ENCODE assay signal across 10 cellular contexts in the genomic region with DNA sequence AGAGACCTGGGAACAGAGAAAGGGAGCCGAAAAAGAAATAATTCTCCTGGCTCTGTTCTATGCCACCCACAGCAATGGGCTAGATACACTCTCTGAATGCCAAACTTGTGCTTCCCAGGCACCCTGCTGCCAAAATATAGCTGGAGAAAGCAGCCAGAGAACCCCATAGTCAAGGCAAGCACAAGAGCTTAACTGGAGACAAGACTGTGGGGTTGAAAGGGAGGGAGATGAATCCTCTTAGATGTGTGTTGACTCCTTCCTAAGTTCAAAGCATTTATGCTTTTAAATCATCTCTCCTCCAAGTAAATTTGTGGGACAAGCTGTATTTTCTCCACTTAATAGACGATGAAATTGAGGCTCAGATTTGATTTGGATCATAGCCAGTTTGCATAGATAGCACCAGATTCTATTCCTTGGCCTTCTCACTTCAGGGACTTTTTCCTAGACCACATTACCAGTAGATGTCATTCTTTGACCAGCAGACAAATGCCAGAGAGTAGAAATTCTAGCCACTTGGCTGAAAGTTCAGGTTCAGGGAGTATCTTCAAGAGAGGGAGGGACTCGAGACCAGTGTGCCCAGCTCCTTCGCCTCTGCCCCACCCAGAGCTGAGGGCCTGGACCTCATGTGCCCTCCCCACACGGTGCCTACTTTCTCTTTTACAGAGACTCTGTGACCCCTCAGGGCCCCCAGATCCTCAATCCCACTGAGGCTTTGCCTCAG. TPM values are rescaled to one million over a fixed set of nuclear protein-coding genes. Genes with fewer than 3 reads are reported as not detected.
A peak's percentile ranks its signal among the peaks of the same experiment; 100 is the strongest.
DNase-seq lines count a peak whose midpoint lies in the region; ATAC-seq and TF ChIP-seq lines count a peak whose summit lies in the region.
"Had no signal": no experiment of that assay in that cellular context is flagged by ENCODE, and none has a peak within 500 bp of the region (broad histone marks: within the 10 kb centered on the region; RNA-seq: fewer than 3 reads in every experiment).

No MANE protein-coding gene starts in this region.

- no peaks in the 10 kb centered on the region for H3K9me2 ChIP-seq in SK-N-SH
- no peaks in the 10 kb centered on the region; the same call in 1 of the 2 replicates for H3K9me2 ChIP-seq in GM23338 (ENCODE audit: insufficient read depth)

- no peaks in the 10 kb centered on the region for H3K79me2 ChIP-seq in SK-N-SH (ENCODE audit: insufficient read depth)
- H3K79me2 ChIP-seq in GM23338 (replicated peaks; ENCODE audit: insufficient read depth) = no peaks in the 10 kb centered on the region

- CTCF ChIA-PET in SK-N-SH (lab: Yijun Ruan, JAX) = interaction anchor here (0.6 to 1.6 kb wide), 6 partner anchors 11 to 446 kb away, joined by 3 to 6 read pairs (median 4); no protein-coding TSS in a partner anchor
- CTCF ChIA-PET in CD8-positive, alpha-beta T cell (lab: Charles Lee) = interaction anchor here (0.6 to 3.0 kb wide), 10 partner anchors 9 to 446 kb away, joined by 3 to 31 read pairs (median 4); no protein-coding TSS in a partner anchor

- DNase-seq in SK-N-SH = no peak
- no peak for DNase-seq in GM23338 (ENCODE audit: low spot score)
- DNase-seq in psoas muscle = no peak
- DNase-seq in CD1c-positive myeloid dendritic cell (ENCODE audit: extremely low spot score) = no peak
- DNase-seq in CD8-positive, alpha-beta T cell = no peak
- DNase-seq in islet precursor cell = no peak
- DNase-seq: activated effector memory CD4-positive, alpha-beta T cell treated with anti-CD3 and anti-CD28 coated beads, Interleukin-2, amount 50 U/mL, for 16 hours; SW 1271 had no signal

- intact Hi-C loops in psoas muscle (cut with DNase I) = no loop called here
- intact Hi-C loops in CD8-positive, alpha-beta T cell (cut with DNase I, micrococcal nuclease) = loop anchor here in 1 of 2 experiments (1.0 to 2.0 kb wide), 2 partner anchors 13 to 26 kb away; no protein-coding TSS in a partner anchor

- 0 out of 2 replicates have a peak, but pooled peaks have one; percentile 20 for TF ChIP-seq POLR2A in Raji (IDR thresholded peaks at IDR 0.05; ENCODE audit: insufficient read depth, low read depth, low read length)

- H3K4me3 Mint-ChIP-seq in GM23338 = no peak overlapping the region
- H3K4me3 Mint-ChIP-seq in CD8-positive, alpha-beta T cell = no peak overlapping the region

- H3F3A ChIP-seq in SK-N-SH (replicated peaks; ENCODE audit: insufficient read depth) (no peaks in the 10 kb centered on the region), GM23338 (replicated peaks; ENCODE audit: low read depth) (0 out of 2 replicates have a peak, but pooled peaks cover under 1% of the 10 kb centered on the region)

- no peak overlapping the region for H3K27ac ChIP-seq in SK-N-SH (ENCODE audit: low read depth in 2 of 2, low read length in 1 of 2)
- no peak overlapping the region for H3K27ac ChIP-seq in GM23338 (ENCODE audit: low read depth)
- H3K27ac ChIP-seq in psoas muscle = peak overlapping the region; percentile 34
- no peak overlapping the region for H3K27ac ChIP-seq in CD8-positive, alpha-beta T cell (ENCODE audit: low read depth, low read length)

- no peak for TF ChIP-seq CTCF in SK-N-SH (IDR thresholded peaks at IDR 0.05)
- peak in 1 of 2 experiments; percentile 46; a peak in 2 of 4 replicates for TF ChIP-seq CTCF in GM23338 (conservative IDR thresholded peaks at IDR 0.05; ENCODE audit: low read depth in 2 of 2)
- no peak for TF ChIP-seq CTCF in psoas muscle (IDR thresholded peaks at IDR 0.05)
- no peak for TF ChIP-seq CTCF in CD8-positive, alpha-beta T cell (IDR thresholded peaks at IDR 0.05)

- ATAC-seq in SK-N-SH treated with all-trans-retinoic acid at 6 μM for 48 hours = no peak; the same call in 2 of the 3 replicates
- no peak; the same call in 2 of the 3 replicates for ATAC-seq in GM23338
- no peak for ATAC-seq in psoas muscle
- no peak for ATAC-seq in CD8-positive, alpha-beta T cell

- no peak overlapping the region for H3K9ac ChIP-seq in SK-N-SH

- no peak for TF ChIP-seq EP300 in SK-N-SH (IDR thresholded peaks at IDR 0.05; ENCODE audit: borderline replicate concordance in 1 of 2, low read depth in 1 of 2, low read length in 1 of 2)

- POLR2A ChIA-PET in SK-N-SH (lab: Yijun Ruan, JAX) = no interaction called here
- POLR2A ChIA-PET in CD8-positive, alpha-beta T cell (lab: Charles Lee) = interaction anchor here (0.7 to 1.8 kb wide), 5 partner anchors 9 to 78 kb away, joined by 3 to 6 read pairs (median 4); no protein-coding TSS in a partner anchor

- no peak overlapping the region for H3K27ac Mint-ChIP-seq in GM23338
- H3K27ac Mint-ChIP-seq in CD8-positive, alpha-beta T cell = no peak overlapping the region

- H3K27me3 Mint-ChIP-seq in GM23338 (ENCODE audit: insufficient read depth, low read depth, poor library complexity) = no peaks in the 10 kb centered on the region
- no peaks in the 10 kb centered on the region for H3K27me3 Mint-ChIP-seq in CD8-positive, alpha-beta T cell (ENCODE audit: low read depth)

- H3K4me2 ChIP-seq in SK-N-SH (no peak overlapping the region), GM23338 (no peak overlapping the region)

- H4K20me1 ChIP-seq in SK-N-SH (ENCODE audit: insufficient read depth) = no peaks in the 10 kb centered on the region
- H4K20me1 ChIP-seq in GM23338 (replicated peaks; ENCODE audit: insufficient read depth) = no peaks in the 10 kb centered on the region

- H2AFZ ChIP-seq in SK-N-SH (ENCODE audit: low read depth) (no peak overlapping the region), GM23338 (peak overlapping the region; percentile 45; the same call in 1 of the 2 replicates)

- peaks cover 23% of the 10 kb centered on the region for H3K4me1 Mint-ChIP-seq in GM23338
- peaks cover 59% of the 10 kb centered on the region for H3K4me1 Mint-ChIP-seq in CD8-positive, alpha-beta T cell (ENCODE audit: low read depth)

- peak; percentile 32 for TF ChIP-seq RAD21 in SK-N-SH (IDR thresholded peaks at IDR 0.05; ENCODE audit: low read length)

- H3K9me3 ChIP-seq in SK-N-SH (no peaks in the 10 kb centered on the region), psoas muscle (no peaks in the 10 kb centered on the region)
- H3K9me3 ChIP-seq in CD8-positive, alpha-beta T cell (ENCODE audit: low read length) = no peaks in the 10 kb centered on the region

- H3K36me3 ChIP-seq in SK-N-SH (replicated peaks in 1 of 2; ENCODE audit: control insufficient read depth in 1 of 2, insufficient read depth in 2 of 2, low read length in 1 of 2) = peaks cover 0 to 3% of the 10 kb centered on the region in 2 experiments
- H3K36me3 ChIP-seq in GM23338 (ENCODE audit: insufficient read depth) = no peaks in the 10 kb centered on the region
- no peaks in the 10 kb centered on the region for H3K36me3 ChIP-seq in psoas muscle (ENCODE audit: insufficient read depth in 1 of 2, low read depth in 1 of 2)
- no peaks in the 10 kb centered on the region for H3K36me3 ChIP-seq in CD8-positive, alpha-beta T cell (ENCODE audit: insufficient read depth, low read length)

- no peak overlapping the region for H3K4me3 ChIP-seq in SK-N-SH (ENCODE audit: low read depth in 2 of 2, low read length in 1 of 2)
- no peak overlapping the region for H3K4me3 ChIP-seq in GM23338
- no peak overlapping the region for H3K4me3 ChIP-seq in psoas muscle
- no peak overlapping the region for H3K4me3 ChIP-seq in CD8-positive, alpha-beta T cell (ENCODE audit: low read depth, low read length)

- no peaks in the 10 kb centered on the region for H3K9me3 Mint-ChIP-seq in GM23338
- no peaks in the 10 kb centered on the region for H3K9me3 Mint-ChIP-seq in CD8-positive, alpha-beta T cell

- H3K27me3 ChIP-seq in SK-N-SH (ENCODE audit: insufficient read depth) (no peaks in the 10 kb centered on the region; the same call in 1 of the 2 replicates), GM23338 (ENCODE audit: insufficient read depth) (no peaks in the 10 kb centered on the region), psoas muscle (ENCODE audit: insufficient read depth in 3 of 3, low read length in 2 of 3) (no peaks in the 10 kb centered on the region)
- H3K27me3 ChIP-seq in CD8-positive, alpha-beta T cell (ENCODE audit: insufficient read depth, low read length) = no peaks in the 10 kb centered on the region

- H3K36me3 Mint-ChIP-seq in GM23338 (ENCODE audit: low read depth) = no peaks in the 10 kb centered on the region
- no peaks in the 10 kb centered on the region for H3K36me3 Mint-ChIP-seq in CD8-positive, alpha-beta T cell

- H3K4me1 ChIP-seq in SK-N-SH (ENCODE audit: control insufficient read depth in 1 of 2, insufficient read depth in 2 of 2, low read depth in 1 of 2, low read length in 1 of 2) (no peaks in the 10 kb centered on the region), GM23338 (ENCODE audit: insufficient read depth) (peaks cover 21% of the 10 kb centered on the region), psoas muscle (peaks cover 5% of the 10 kb centered on the region)
- peaks cover 32% of the 10 kb centered on the region for H3K4me1 ChIP-seq in CD8-positive, alpha-beta T cell (ENCODE audit: insufficient read depth, low read length)

- 79% methylated on average over 5 of the region's 5 CpGs for WGBS in SK-N-SH (ENCODE audit: low lambda C conversion rate)
- WGBS in psoas muscle, 3 donors = 36 to 56% (median 43%) methylated on average over 5 of the region's 5 CpGs

TF ChIP-seq in SK-N-SH, 30 proteins besides CTCF, POLR2A, EP300 and RAD21 (continues in another document):
- TF ChIP-seq MEF2A (IDR thresholded peaks at IDR 0.05; ENCODE audit: borderline replicate concordance, low read depth) = no peak
- no peak for TF ChIP-seq SMC3 (IDR thresholded peaks at IDR 0.05; ENCODE audit: low read depth, low read length)

TF ChIP-seq in SK-N-SH treated with all-trans-retinoic acid at 6 μM for 48 hours, 23 proteins besides CTCF, POLR2A, EP300 and RAD21 (continues in another document):
- TF ChIP-seq TOX (CRISPR knock-in tag; IDR thresholded peaks at IDR 0.05; ENCODE audit: borderline replicate concordance) = no peak

TF ChIP-seq in GM23338, 12 proteins besides CTCF, POLR2A, EP300 and RAD21 (continues in another document):
- no peak for TF ChIP-seq ZNF114 (CRISPR knock-in tag; IDR thresholded peaks at IDR 0.05)

RNA-seq across cellular contexts. Expression of a gene that starts 16.6 kb away (rescaled TPM):
- polyA plus RNA-seq in SK-N-SH (2012; rRNA removed) = 14.5 and 17.4 TPM in 2 replicates
- 14.8 and 15.5 TPM in 2 replicates for polyA plus RNA-seq in SK-N-SH (2012; cell fraction: cytosol; rRNA removed)
- polyA plus RNA-seq in SK-N-SH (2012; cell fraction: nucleus; rRNA removed) = 11.9 and 17.6 TPM in 2 replicates
- total RNA-seq in GM23338 (2014; rRNA removed; shearing (Covaris generic)) = 49.0 and 52.6 TPM in 2 replicates
- 25.2 and 25.6 TPM in 2 replicates for polyA plus RNA-seq in GM23338 (2016; fragmentation: Nextera tagmentation; extraction: Ambion mirVana)
- total RNA-seq in psoas muscle = 10 to 100 TPM; 19.3 to 32.4 (median 27.1) TPM
- 10 to 100 TPM in 2 of 3 donors, 1 to 10 TPM in 1; 8.5 to 13.9 (median 12.6) TPM for polyA plus RNA-seq in psoas muscle
- total RNA-seq in CD8-positive, alpha-beta T cell = 100 to 1,000 TPM; 338 to 345 TPM
